In genomic region chr3:127798716-127799115, GRCh38 we compare ENCODE assay signal across 1 cellular context.
TF ChIP-seq lines count a peak whose summit lies in the region.

No MANE protein-coding gene starts in this region.

TF ChIP-seq in HCT116, 20 proteins besides CTCF, POLR2A, EP300 and RAD21:
- no peak for TF ChIP-seq EZH2phosphoT487 (IDR thresholded peaks at IDR 0.05; ENCODE audit: borderline replicate concordance)
- no peak for TF ChIP-seq CBX3 (IDR thresholded peaks at IDR 0.05; ENCODE audit: low read depth)
- no peak for TF ChIP-seq ZNF274 (IDR thresholded peaks at IDR 0.05; ENCODE audit: low read depth, low read length)
- TF ChIP-seq EGR1 (IDR thresholded peaks at IDR 0.05; ENCODE audit: low read depth): no peak
- TF ChIP-seq REST (IDR thresholded peaks at IDR 0.05; ENCODE audit: low read depth): no peak
- TF ChIP-seq TCF7L2 (IDR thresholded peaks at IDR 0.05; ENCODE audit: borderline replicate concordance, extremely low read depth, insufficient read depth, insufficient read length): no peak
- TF ChIP-seq ELF1 (IDR thresholded peaks at IDR 0.05; ENCODE audit: borderline replicate concordance, low read depth): no peak
- TF ChIP-seq, protein P1, sequence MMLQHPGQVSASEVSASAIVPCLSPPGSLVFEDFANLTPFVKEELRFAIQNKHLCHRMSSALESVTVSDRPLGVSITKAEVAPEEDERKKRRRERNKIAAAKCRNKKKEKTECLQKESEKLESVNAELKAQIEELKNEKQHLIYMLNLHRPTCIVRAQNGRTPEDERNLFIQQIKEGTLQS (IDR thresholded peaks at IDR 0.05): no peak
- no peak for TF ChIP-seq CEBPB (IDR thresholded peaks at IDR 0.05; ENCODE audit: low read depth)
- TF ChIP-seq EZH2 (IDR thresholded peaks at IDR 0.05): no peak
TF ChIP-seq in HCT116: peak in this region for 0.
